In genomic region chr19:44548736-44549135, GRCh38 we compare ENCODE assay signal across 21 cellular contexts. TPM values are rescaled to one million over a fixed set of nuclear protein-coding genes. Genes with fewer than 3 reads are reported as not detected.
A peak's percentile ranks its signal among the peaks of the same experiment; 100 is the strongest.
DNase-seq lines count a peak whose midpoint lies in the region; ATAC-seq, FAIRE-seq and TF ChIP-seq lines count a peak whose summit lies in the region.
"Had no signal": no experiment of that assay in that cellular context is flagged by ENCODE, and none has a peak within 500 bp of the region (broad histone marks: within the 10 kb centered on the region; RNA-seq: fewer than 3 reads in every experiment).

No MANE protein-coding gene starts in this region.

- peaks cover 4 to 35% (median 29%) of the 10 kb centered on the region in 5 donors for H3K9me3 Mint-ChIP-seq in CD8-positive, alpha-beta memory T cell
- peaks cover 20 to 25% of the 10 kb centered on the region in 2 donors for H3K9me3 Mint-ChIP-seq in stimulated activated naive CD8-positive, alpha-beta T cell treated with anti-CD3 and anti-CD28 coated beads, Interleukin-15, amount 100 ng/mL, for 72 hours

- H3K9me3 ChIP-seq in lung (ENCODE audit: control insufficient read depth in 2 of 2, insufficient read depth in 1 of 2, low read length in 1 of 2), result peaks cover 0 to 11% of the 10 kb centered on the region in 2 donors
- H3K9me3 ChIP-seq in CD8-positive, alpha-beta memory T cell (ENCODE audit: low read length), result no peaks in the 10 kb centered on the region
- H3K9me3 ChIP-seq: ascending aorta, Peyer's patch, suprapubic skin had no signal

- ATAC-seq in lung (ENCODE audit: insufficient read depth, low FRiP score), result no peak
- ATAC-seq in HG03175 (IDR thresholded peaks at IDR 0.05; ENCODE audit: unreplicated experiment), result no peak
- no peak for ATAC-seq in stimulated activated naive CD8-positive, alpha-beta T cell treated with anti-CD3 and anti-CD28 coated beads, Interleukin-15, amount 100 ng/mL, for 72 hours
- ATAC-seq: GM23338; natural killer cell treated with Interleukin-12 subunit alpha and Interleukin-12 subunit beta and Interleukin-15 and Interleukin-18, amount 100 ng/mL, for 72 hours had no signal

- H3K4me3 ChIP-seq in bronchial epithelial cell (ENCODE audit: low read depth, low read length), result no peak overlapping the region
- no peak overlapping the region for H3K4me3 ChIP-seq in lung
- H3K4me3 ChIP-seq in CD8-positive, alpha-beta memory T cell (ENCODE audit: low read length), result no peak overlapping the region
- H3K4me3 ChIP-seq: ascending aorta, GM23338, Peyer's patch, suprapubic skin had no signal

- H3K36me3 ChIP-seq in bronchial epithelial cell (ENCODE audit: control insufficient read depth, insufficient read depth, low read length) (no peaks in the 10 kb centered on the region), lung (ENCODE audit: control insufficient read depth in 2 of 2, insufficient read depth in 2 of 2, low read length in 2 of 2) (no peaks in the 10 kb centered on the region)
- H3K36me3 ChIP-seq in CD8-positive, alpha-beta memory T cell (ENCODE audit: insufficient read depth, low read length), result no peaks in the 10 kb centered on the region
- H3K36me3 ChIP-seq: ascending aorta, Peyer's patch, suprapubic skin, WERI-Rb-1 had no signal

- H3K27me3 ChIP-seq in bronchial epithelial cell (ENCODE audit: control insufficient read depth, insufficient read depth, low read length) (no peaks in the 10 kb centered on the region), lung (ENCODE audit: control insufficient read depth, insufficient read depth) (no peaks in the 10 kb centered on the region)
- H3K27me3 ChIP-seq in CD8-positive, alpha-beta memory T cell (ENCODE audit: insufficient read depth, low read length, poor library complexity, severe bottlenecking), result no peaks in the 10 kb centered on the region
- H3K27me3 ChIP-seq: ascending aorta, Peyer's patch, suprapubic skin had no signal

- no peak for TF ChIP-seq CTCF in bronchial epithelial cell (IDR thresholded peaks at IDR 0.05; ENCODE audit: insufficient read depth, low read length, severe bottlenecking)
- TF ChIP-seq CTCF in lung (IDR thresholded peaks at IDR 0.05; ENCODE audit: control extremely low read depth, extremely low read depth), result no peak

- no peak overlapping the region for H3K27ac ChIP-seq in lung (ENCODE audit: low read depth in 1 of 2, low read length in 1 of 2)
- H3K27ac ChIP-seq in CD8-positive, alpha-beta memory T cell (ENCODE audit: low read depth, low read length), result no peak overlapping the region
- H3K27ac ChIP-seq: ascending aorta, Peyer's patch, suprapubic skin, WERI-Rb-1 had no signal

- peaks cover 9 to 12% of the 10 kb centered on the region in 2 donors for H3K27me3 Mint-ChIP-seq in CD8-positive, alpha-beta memory T cell
- peaks cover 9% of the 10 kb centered on the region for H3K27me3 Mint-ChIP-seq in stimulated activated naive CD8-positive, alpha-beta T cell treated with anti-CD3 and anti-CD28 coated beads, Interleukin-15, amount 100 ng/mL, for 72 hours

- no peaks in the 10 kb centered on the region for H3K4me1 ChIP-seq in lung (ENCODE audit: control insufficient read depth in 2 of 2, insufficient read depth in 2 of 2, low read length in 2 of 2)
- H3K4me1 ChIP-seq in CD8-positive, alpha-beta memory T cell (ENCODE audit: insufficient read depth, low read length), result no peaks in the 10 kb centered on the region
- H3K4me1 ChIP-seq: ascending aorta, Peyer's patch, suprapubic skin had no signal

- no peaks in the 10 kb centered on the region for H3K4me1 Mint-ChIP-seq in CD8-positive, alpha-beta memory T cell
- H3K4me1 Mint-ChIP-seq in stimulated activated naive CD8-positive, alpha-beta T cell treated with anti-CD3 and anti-CD28 coated beads, Interleukin-15, amount 100 ng/mL, for 72 hours, result peaks cover 11% of the 10 kb centered on the region
- H3K4me1 Mint-ChIP-seq: GM23338 had no signal

- H3K36me3 Mint-ChIP-seq in CD8-positive, alpha-beta memory T cell, result peaks cover 0 to 5% (median 0%) of the 10 kb centered on the region in 3 donors

- FAIRE-seq in bronchial epithelial cell (lab: Jason Lieb, UNC), result peak; percentile 32
- FAIRE-seq: frontal cortex had no signal

- POLR2A ChIA-PET in CD8-positive, alpha-beta memory T cell (lab: Charles Lee), result no interaction called here

- 77 to 81% methylated on average over 4 of the region's 4 CpGs for WGBS in lung, 2 donors

- no peak overlapping the region for H3K27ac Mint-ChIP-seq in CD8-positive, alpha-beta memory T cell
- no peak overlapping the region for H3K27ac Mint-ChIP-seq in stimulated activated naive CD8-positive, alpha-beta T cell treated with anti-CD3 and anti-CD28 coated beads, Interleukin-15, amount 100 ng/mL, for 72 hours
- H3K27ac Mint-ChIP-seq: GM23338; natural killer cell treated with Interleukin-12 subunit alpha and Interleukin-12 subunit beta and Interleukin-15 and Interleukin-18, amount 100 ng/mL, for 72 hours had no signal

- CTCF ChIA-PET in CD8-positive, alpha-beta memory T cell (lab: Charles Lee), result no interaction called here

- no peak overlapping the region for H3K4me3 Mint-ChIP-seq in CD8-positive, alpha-beta memory T cell
- no peak overlapping the region for H3K4me3 Mint-ChIP-seq in stimulated activated naive CD8-positive, alpha-beta T cell treated with anti-CD3 and anti-CD28 coated beads, Interleukin-15, amount 100 ng/mL, for 72 hours
- H3K4me3 Mint-ChIP-seq: GM23338; natural killer cell treated with Interleukin-12 subunit alpha and Interleukin-12 subunit beta and Interleukin-15 and Interleukin-18, amount 100 ng/mL, for 72 hours had no signal

- DNase-seq in EH (ENCODE audit: low read depth) (peak; percentile 42), LoVo (ENCODE audit: low spot score) (peak; percentile 5), bronchial epithelial cell (ENCODE audit: low read depth) (peak; percentile 19), lung (ENCODE audit: low spot score) (peak; percentile 10), activated T-cell treated with anti-CD3 and anti-CD28 coated beads for 4 hours (no peak)
- no peak for DNase-seq in CD8-positive, alpha-beta memory T cell
- no peak for DNase-seq in stimulated activated naive CD8-positive, alpha-beta T cell treated with anti-CD3 and anti-CD28 coated beads, Interleukin-15, amount 100 ng/mL, for 72 hours
- DNase-seq: activated effector memory CD4-positive, alpha-beta T cell treated with Interleukin-2 at 50 U/mL for 16 hours; NCI-H2107; NCI-H774; Peyer's patch; retina; WERI-Rb-1 had no signal

RNA-seq across cellular contexts. Expression of gene CEACAM20, which starts 19.3 kb away (rescaled TPM):
- not detected in 2 replicates for total RNA-seq in bronchial epithelial cell
- not detected for total RNA-seq in lung
- polyA plus RNA-seq in lung, result not detected
- total RNA-seq in CD8-positive, alpha-beta memory T cell, result not detected
- polyA plus RNA-seq in CD8-positive, alpha-beta memory T cell, result not detected
- total RNA-seq: ascending aorta; frontal cortex; GM23338; lung microvascular endothelial cell; natural killer cell treated with Interleukin-12 subunit alpha and Interleukin-12 subunit beta and Interleukin-15 and Interleukin-18, amount 100 ng/mL, for 72 hours had no signal
- polyA plus RNA-seq: BJ, GM23338 had no signal

RNA-seq across cellular contexts. Expression of gene ZNF180, which starts 48.4 kb away (rescaled TPM):
- total RNA-seq in bronchial epithelial cell (3.3 and 11.1 TPM in 2 replicates), lung (10 to 100 TPM in 1 of 2 donors, 1 to 10 TPM in 1; 9.8 to 12.7 TPM)
- 1 to 10 TPM; 3.0 to 4.0 TPM for polyA plus RNA-seq in lung
- total RNA-seq in CD8-positive, alpha-beta memory T cell, result 1 to 10 TPM; 8.6 to 9.1 TPM
- 8.4 TPM for polyA plus RNA-seq in CD8-positive, alpha-beta memory T cell

Comparison
In these comparisons a context has a peak if more than half of its experiments do, and no peak if none do; other contexts are left out.
1. DNase-seq: peak in EH (single experiment), LoVo (single experiment), bronchial epithelial cell (single experiment) and lung (single experiment); none in activated T-cell treated with anti-CD3 and anti-CD28 coated beads for 4 hours (single experiment), CD8-positive, alpha-beta memory T cell (0 of 5) and stimulated activated naive CD8-positive, alpha-beta T cell treated with anti-CD3 and anti-CD28 coated beads, Interleukin-15, amount 100 ng/mL, for 72 hours (0 of 2).